ENCODE assay signal across 23 cellular contexts in the genomic region with DNA sequence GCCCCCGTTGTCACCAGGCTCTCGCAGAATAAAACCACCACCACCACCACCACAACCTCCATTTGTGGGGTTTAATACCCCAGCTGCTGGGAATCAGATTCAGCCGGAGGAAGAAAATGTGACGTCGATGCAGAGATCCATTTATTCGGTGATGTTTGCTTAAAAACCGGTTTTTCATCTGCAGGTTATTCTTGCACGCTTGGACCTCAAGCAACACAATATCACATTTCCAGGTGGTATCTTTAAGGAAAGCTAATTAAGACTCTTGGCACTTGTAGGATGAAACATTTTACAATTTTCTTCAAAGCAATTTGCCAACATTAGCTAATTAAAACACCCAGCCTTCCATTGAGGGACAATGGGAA. TPM values are rescaled to one million over a fixed set of nuclear protein-coding genes. Genes with fewer than 3 reads are reported as not detected.
DNase-seq lines count a peak whose midpoint lies in the region; ATAC-seq and TF ChIP-seq lines count a peak whose summit lies in the region.
"Had no signal": no experiment of that assay in that cellular context is flagged by ENCODE, and none has a peak within 500 bp of the region (broad histone marks: within the 10 kb centered on the region; RNA-seq: fewer than 3 reads in every experiment).

No MANE protein-coding gene starts in this region.

- no peak overlapping the region for H3K27ac Mint-ChIP-seq in endodermal cell
- H3K27ac Mint-ChIP-seq: CD8-positive, alpha-beta T cell; stimulated activated naive CD8-positive, alpha-beta T cell treated with anti-CD3 and anti-CD28 coated beads, Interleukin-15, Interleukin-2, amounts not matched to agents 100 ng/mL and 50 ng/mL, for 24 hours had no signal

- H3K4me1 ChIP-seq in A673 (ENCODE audit: insufficient read depth, low read length, poor library complexity, severe bottlenecking) (peaks cover 10% of the 10 kb centered on the region), left ventricle myocardium inferior (peaks cover 37% of the 10 kb centered on the region), endodermal cell (ENCODE audit: control insufficient read depth, insufficient read depth, low read length) (peaks cover 8% of the 10 kb centered on the region)

- H3K4me3 ChIP-seq in A673 (ENCODE audit: low read depth, low read length, poor library complexity, severe bottlenecking) (no peak overlapping the region), left ventricle myocardium inferior (no peak overlapping the region), endodermal cell (ENCODE audit: low read length) (no peak overlapping the region)
- H3K4me3 ChIP-seq: dorsolateral prefrontal cortex had no signal

- H3K36me3 ChIP-seq in A673 (ENCODE audit: insufficient read depth, low read length, poor library complexity, severe bottlenecking) (no peaks in the 10 kb centered on the region), left ventricle myocardium inferior (no peaks in the 10 kb centered on the region), endodermal cell (ENCODE audit: control insufficient read depth, insufficient read depth, low read length) (no peaks in the 10 kb centered on the region)

- no peaks in the 10 kb centered on the region for H3K36me3 Mint-ChIP-seq in endodermal cell (ENCODE audit: low read depth)
- H3K36me3 Mint-ChIP-seq: CD8-positive, alpha-beta T cell had no signal

- whole genome bisulfite sequencing in endodermal cell (ENCODE audit: insufficient coverage in 1 of 2, insufficient read length in 1 of 2), 2 experiments = 94 to 96% methylated on average over 4 to 8 of the region's 8 CpGs

- H3K4me1 Mint-ChIP-seq in endodermal cell = peaks cover 48% of the 10 kb centered on the region

- POLR2A ChIA-PET in A673 (lab: Charles Lee; ENCODE audit: low non-redundant PET) = interaction anchor here (0.6 kb wide), 1 partner anchor 17 kb away, joined by 4 read pairs; no protein-coding TSS in a partner anchor

- no peak overlapping the region for H3K4me3 Mint-ChIP-seq in endodermal cell
- H3K4me3 Mint-ChIP-seq: CD8-positive, alpha-beta T cell; nephron; stimulated activated naive CD8-positive, alpha-beta T cell treated with anti-CD3 and anti-CD28 coated beads, Interleukin-15, Interleukin-2, amounts not matched to agents 100 ng/mL and 50 ng/mL, for 24 hours had no signal

- ATAC-seq in left lobe of liver = no peak
- ATAC-seq: CD8-positive, alpha-beta T cell had no signal

- peaks cover 3% of the 10 kb centered on the region for H3K9me3 Mint-ChIP-seq in endodermal cell
- H3K9me3 Mint-ChIP-seq: CD8-positive, alpha-beta T cell; nephron; stimulated activated naive CD8-positive, alpha-beta T cell treated with anti-CD3 and anti-CD28 coated beads, Interleukin-15, Interleukin-2, amounts not matched to agents 100 ng/mL and 50 ng/mL, for 24 hours had no signal

- TF ChIP-seq CTCF in C4-2B (conservative IDR thresholded peaks at IDR 0.05) (no peak), A673 (conservative IDR thresholded peaks at IDR 0.05; ENCODE audit: low read depth, low read length) (no peak), left ventricle myocardium inferior (IDR thresholded peaks at IDR 0.05; ENCODE audit: borderline replicate concordance) (no peak), endodermal cell (conservative IDR thresholded peaks at IDR 0.05) (no peak)

- H3K27ac ChIP-seq in C4-2B (peak overlapping the region; percentile 76), A673 (ENCODE audit: low read depth, low read length, poor library complexity, severe bottlenecking) (no peak overlapping the region), left ventricle myocardium inferior (replicated peaks) (no peak overlapping the region), endodermal cell (ENCODE audit: low read depth, low read length) (no peak overlapping the region)
- H3K27ac ChIP-seq: dorsolateral prefrontal cortex had no signal

- peaks cover 2% of the 10 kb centered on the region for H3K27me3 Mint-ChIP-seq in endodermal cell (ENCODE audit: insufficient read depth)

- H3K9ac ChIP-seq in endodermal cell (ENCODE audit: extremely low read depth, low read length, poor library complexity, severe bottlenecking) = no peak overlapping the region

- intact Hi-C loops in A673 (cut with micrococcal nuclease; ENCODE audit: unreplicated experiment) = loop anchor here (5.0 kb wide), 1 partner anchor 556 kb away; no protein-coding TSS in a partner anchor
- intact Hi-C loops in left ventricle myocardium inferior (cut with micrococcal nuclease) = no loop called here

- CTCF ChIA-PET in A673 (lab: Charles Lee) = no interaction called here

- DNase-seq in NCI-H1105 treated with DMSO at 0.1 percent for 48 hours (lab: John Stamatoyannopoulos, UW) (peak; percentile 92), NCI-H526 (lab: John Stamatoyannopoulos, UW) (peak; percentile 70 to 78), mucosa of gallbladder (ENCODE audit: low spot score) (peak; percentile 19), A673 (ENCODE audit: low spot score) (no peak), left ventricle myocardium inferior (no peak), endodermal cell (no peak), left lobe of liver (ENCODE audit: low spot score) (no peak)
- DNase-seq: activated CD4-positive, alpha-beta T cell treated with anti-CD3 and anti-CD28 coated beads, Interleukin-2, amount 50 U/mL, for 1 hour; activated CD8-positive, alpha-beta memory T cell treated with anti-CD3 and anti-CD28 coated beads, Interleukin-2, amount 50 U/mL, for 48 hours; activated effector memory CD4-positive, alpha-beta T cell treated with Interleukin-2 at 50 U/mL for 16 hours; caudate nucleus; CD8-positive, alpha-beta T cell; dorsolateral prefrontal cortex; foreskin melanocyte; kidney; mesendoderm; NCI-H524; SHP77; stimulated activated CD4-positive, alpha-beta T cell treated with anti-CD3 and anti-CD28 coated beads, Interleukin-2, amount 100 ng/mL, for 48 hours; T-helper 1 cell had no signal

- H3K27me3 ChIP-seq in A673 (replicated peaks; ENCODE audit: insufficient read depth, low read depth, low read length, poor library complexity) = no peaks in the 10 kb centered on the region
- H3K27me3 ChIP-seq in left ventricle myocardium inferior (ENCODE audit: low read depth) = peaks cover 14% of the 10 kb centered on the region
- H3K27me3 ChIP-seq in endodermal cell (ENCODE audit: control insufficient read depth, insufficient read depth, low read length, poor library complexity, severe bottlenecking) = peaks cover 12% of the 10 kb centered on the region

- H3K9me3 ChIP-seq in A673 (ENCODE audit: low read depth, low read length, poor library complexity, severe bottlenecking) = no peaks in the 10 kb centered on the region
- no peaks in the 10 kb centered on the region for H3K9me3 ChIP-seq in left ventricle myocardium inferior (replicated peaks)
- peaks cover 5% of the 10 kb centered on the region for H3K9me3 ChIP-seq in endodermal cell (ENCODE audit: control insufficient read depth, low read length)

- no TSS peak for BruUV-seq in A673 (replicated peaks; lab: Mats Ljungman, UMichigan)

RNA-seq across cellular contexts. Expression of a gene that starts 39.8 kb away (rescaled TPM):
- total RNA-seq in mucosa of gallbladder = 27.7 TPM
- 21.3 and 23.0 TPM in 2 replicates for total RNA-seq in A673 (2021)
- total RNA-seq in left ventricle myocardium inferior = 11.0 TPM
- total RNA-seq in endodermal cell = 100 to 1,000 TPM in 1 of 2 donors, 10 to 100 TPM in 1; 81.7 to 108 TPM
- 30.1 TPM for polyA plus RNA-seq in endodermal cell (2013, experiment 1 of 2)
- 27.0 TPM for polyA plus RNA-seq in endodermal cell (2013, experiment 2 of 2)
- 6.8 TPM for total RNA-seq in left lobe of liver

RNA-seq across cellular contexts. Expression of a gene that starts 40.0 kb away (rescaled TPM):
- total RNA-seq in mucosa of gallbladder (5.6 TPM), A673 (2021) (36.4 and 38.5 TPM in 2 replicates), left ventricle myocardium inferior (0.66 TPM), endodermal cell (10 to 100 TPM; 28.0 to 51.2 TPM), left lobe of liver (0.40 TPM)
- 21.6 TPM for polyA plus RNA-seq in endodermal cell (2013, experiment 1 of 2)
- 22.1 TPM for polyA plus RNA-seq in endodermal cell (2013, experiment 2 of 2)

Comparison
In these comparisons a context has a peak if more than half of its experiments do, and no peak if none do; other contexts are left out.
1. DNase-seq: peak in NCI-H1105 treated with DMSO at 0.1 percent for 48 hours (single experiment), NCI-H526 (2 of 2) and mucosa of gallbladder (single experiment); none in A673 (single experiment), left ventricle myocardium inferior (single experiment), endodermal cell (single experiment) and left lobe of liver (single experiment).